18 cellular contexts compared by ENCODE assay signal in the genomic region with DNA sequence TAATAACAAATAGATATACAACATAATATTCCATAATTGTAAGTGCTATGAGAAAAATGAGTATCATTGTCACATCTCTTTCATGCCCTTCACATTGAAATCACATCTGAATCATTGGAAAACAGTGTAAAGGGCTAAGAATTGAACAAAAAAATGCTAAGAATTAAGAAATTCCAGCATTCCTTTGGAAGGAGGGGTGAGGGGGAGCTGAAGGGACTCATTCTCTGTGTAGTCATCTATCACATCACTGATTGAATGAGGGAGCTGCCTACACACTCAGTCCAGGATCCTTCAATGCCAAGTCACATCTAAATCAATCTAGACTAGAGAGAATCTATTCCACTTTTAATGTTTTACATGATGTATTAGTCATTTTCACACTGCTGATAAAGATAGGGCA.
DNase-seq lines count a peak whose midpoint lies in the region; ATAC-seq and TF ChIP-seq lines count a peak whose summit lies in the region.
"Had no signal": no experiment of that assay in that cellular context is flagged by ENCODE, and none has a peak within 500 bp of the region (broad histone marks: within the 10 kb centered on the region; RNA-seq: fewer than 3 reads in every experiment).

No MANE protein-coding gene starts in this region.

- H3K27me3 ChIP-seq in brain microvascular endothelial cell (replicated peaks) (no peaks in the 10 kb centered on the region), neural progenitor cell (no peaks in the 10 kb centered on the region)

- H3K36me3 ChIP-seq in brain microvascular endothelial cell (replicated peaks): no peaks in the 10 kb centered on the region
- no peaks in the 10 kb centered on the region for H3K36me3 ChIP-seq in neural progenitor cell

- no peaks in the 10 kb centered on the region for H3K79me2 ChIP-seq in neural progenitor cell (ENCODE audit: low read depth)

- H3K4me3 Mint-ChIP-seq in neural progenitor cell: no peak overlapping the region
- H3K4me3 Mint-ChIP-seq in activated CD4-positive, alpha-beta T cell treated with anti-CD3 and anti-CD28 coated beads, Interleukin-2, amount 10 ng/mL, durations not matched to agents 24 days and 14 days: no peak overlapping the region
- no peak overlapping the region for H3K4me3 Mint-ChIP-seq in stimulated activated naive B cell treated with anti-CD40 and anti-IgM and Interleukin-4, amounts not matched to agents 10 μg/mL and 1 μg/mL and 100 μg/mL, for 72 hours
- H3K4me3 Mint-ChIP-seq: B cell; CD4-positive, alpha-beta T cell; HFFc6; IgD-negative memory B cell had no signal

- ATAC-seq in stimulated activated naive B cell treated with anti-CD40 and anti-IgM and Interleukin-4, amounts not matched to agents 10 μg/mL and 1 μg/mL and 100 μg/mL, for 72 hours (replicated peaks): no peak
- ATAC-seq in HG02938 (IDR thresholded peaks at IDR 0.05; ENCODE audit: unreplicated experiment): no peak

- H3K9me3 Mint-ChIP-seq in neural progenitor cell: peaks cover 33% of the 10 kb centered on the region
- peaks cover 18% of the 10 kb centered on the region for H3K9me3 Mint-ChIP-seq in activated CD4-positive, alpha-beta T cell treated with anti-CD3 and anti-CD28 coated beads, Interleukin-2, amount 10 ng/mL, durations not matched to agents 24 days and 14 days
- H3K9me3 Mint-ChIP-seq in stimulated activated naive B cell treated with anti-CD40 and anti-IgM and Interleukin-4, amounts not matched to agents 10 μg/mL and 1 μg/mL and 100 μg/mL, for 72 hours: peaks cover 16 to 23% of the 10 kb centered on the region in 2 donors

- peaks cover 9% of the 10 kb centered on the region for H3K27me3 Mint-ChIP-seq in neural progenitor cell (ENCODE audit: insufficient read depth, low read depth)
- no peaks in the 10 kb centered on the region for H3K27me3 Mint-ChIP-seq in activated CD4-positive, alpha-beta T cell treated with anti-CD3 and anti-CD28 coated beads, Interleukin-2, amount 10 ng/mL, durations not matched to agents 24 days and 14 days
- peaks cover 0 to 14% of the 10 kb centered on the region in 2 donors for H3K27me3 Mint-ChIP-seq in stimulated activated naive B cell treated with anti-CD40 and anti-IgM and Interleukin-4, amounts not matched to agents 10 μg/mL and 1 μg/mL and 100 μg/mL, for 72 hours
- H3K27me3 Mint-ChIP-seq: CD4-positive, alpha-beta T cell had no signal

- TF ChIP-seq CTCF in brain microvascular endothelial cell (IDR thresholded peaks at IDR 0.05; ENCODE audit: low read depth, low read length, missing control alignments): no peak
- TF ChIP-seq CTCF in neural progenitor cell (IDR thresholded peaks at IDR 0.05): no peak

- H3K4me3 ChIP-seq in brain microvascular endothelial cell (ENCODE audit: low read depth, low read length) (no peak overlapping the region), neural progenitor cell (no peak overlapping the region)

- H3K36me3 Mint-ChIP-seq in neural progenitor cell: peaks cover 16% of the 10 kb centered on the region
- H3K36me3 Mint-ChIP-seq in activated CD4-positive, alpha-beta T cell treated with anti-CD3 and anti-CD28 coated beads, Interleukin-2, amount 10 ng/mL, durations not matched to agents 24 days and 14 days (ENCODE audit: low read depth): no peaks in the 10 kb centered on the region
- H3K36me3 Mint-ChIP-seq in stimulated activated naive B cell treated with anti-CD40 and anti-IgM and Interleukin-4, amounts not matched to agents 10 μg/mL and 1 μg/mL and 100 μg/mL, for 72 hours: peaks cover 6 to 7% of the 10 kb centered on the region in 2 donors

- in situ Hi-C loops in brain microvascular endothelial cell (cut with HindIII; ENCODE audit: low pct_ligation_motif_present, low sequenced_read_pairs): no loop called here

- peaks cover 10% of the 10 kb centered on the region for H3K9me3 ChIP-seq in neural progenitor cell (ENCODE audit: low read depth)

- intact Hi-C loops in activated CD4-positive, alpha-beta T cell treated with anti-CD3 and anti-CD28 coated beads, Interleukin-2, amount 10 ng/mL, durations not matched to agents 24 days and 14 days (cut with micrococcal nuclease): no loop called here

- no peak overlapping the region for H3K4me2 ChIP-seq in neural progenitor cell

- H3K27ac ChIP-seq in brain microvascular endothelial cell (no peak overlapping the region), neural progenitor cell (no peak overlapping the region)

- no peak overlapping the region for H2AFZ ChIP-seq in neural progenitor cell (replicated peaks)

- H3K9ac ChIP-seq in neural progenitor cell: no peak overlapping the region

- no peaks in the 10 kb centered on the region for H4K20me1 ChIP-seq in neural progenitor cell (ENCODE audit: low read depth)

- H3K4me1 ChIP-seq in neural progenitor cell: no peaks in the 10 kb centered on the region

- no peaks in the 10 kb centered on the region for H3F3A ChIP-seq in neural progenitor cell (ENCODE audit: low read depth)

- H3K4me1 Mint-ChIP-seq in neural progenitor cell: peaks cover 30% of the 10 kb centered on the region
- H3K4me1 Mint-ChIP-seq in activated CD4-positive, alpha-beta T cell treated with anti-CD3 and anti-CD28 coated beads, Interleukin-2, amount 10 ng/mL, durations not matched to agents 24 days and 14 days: no peaks in the 10 kb centered on the region
- H3K4me1 Mint-ChIP-seq in stimulated activated naive B cell treated with anti-CD40 and anti-IgM and Interleukin-4, amounts not matched to agents 10 μg/mL and 1 μg/mL and 100 μg/mL, for 72 hours: no peaks in the 10 kb centered on the region
- H3K4me1 Mint-ChIP-seq: B cell, IgD-negative memory B cell had no signal

- peak overlapping the region; percentile 58 for H3K27ac Mint-ChIP-seq in neural progenitor cell
- no peak overlapping the region for H3K27ac Mint-ChIP-seq in activated CD4-positive, alpha-beta T cell treated with anti-CD3 and anti-CD28 coated beads, Interleukin-2, amount 10 ng/mL, durations not matched to agents 24 days and 14 days
- H3K27ac Mint-ChIP-seq in stimulated activated naive B cell treated with anti-CD40 and anti-IgM and Interleukin-4, amounts not matched to agents 10 μg/mL and 1 μg/mL and 100 μg/mL, for 72 hours: no peak overlapping the region
- H3K27ac Mint-ChIP-seq: B cell; CD4-positive, alpha-beta T cell; HFFc6; IgD-negative memory B cell had no signal

- peak; percentile 24 for DNase-seq in HS-5 (ENCODE audit: low read depth)
- DNase-seq in brain microvascular endothelial cell: peak; percentile 6
- peak; percentile 66 for DNase-seq in foreskin melanocyte
- DNase-seq in neural progenitor cell (ENCODE audit: low spot score): no peak
- no peak for DNase-seq in COLO668 (lab: John Stamatoyannopoulos, UW; ENCODE audit: unreplicated experiment)
- no peak for DNase-seq in activated CD4-positive, alpha-beta T cell treated with anti-CD3 and anti-CD28 coated beads, Interleukin-2, amount 10 ng/mL, durations not matched to agents 24 days and 14 days
- DNase-seq in stimulated activated naive B cell treated with anti-CD40 and anti-IgM and Interleukin-4, amounts not matched to agents 10 μg/mL and 1 μg/mL and 100 μg/mL, for 72 hours: no peak
- DNase-seq: ACHN; C1 segment of cervical spinal cord; CD4-positive, alpha-beta T cell; COR-L47; DND-41; GF-D8; HCEC 1CT; HFFc6 had no signal

Comparison
In these comparisons a context has a peak if more than half of its experiments do, and no peak if none do; other contexts are left out.
1. DNase-seq: peak in HS-5 (single experiment), brain microvascular endothelial cell (single experiment) and foreskin melanocyte (single experiment); none in neural progenitor cell (single experiment), COLO668 (single experiment), activated CD4-positive, alpha-beta T cell treated with anti-CD3 and anti-CD28 coated beads, Interleukin-2, amount 10 ng/mL, durations not matched to agents 24 days and 14 days (single experiment) and stimulated activated naive B cell treated with anti-CD40 and anti-IgM and Interleukin-4, amounts not matched to agents 10 μg/mL and 1 μg/mL and 100 μg/mL, for 72 hours (single experiment).